In the genomic region with DNA sequence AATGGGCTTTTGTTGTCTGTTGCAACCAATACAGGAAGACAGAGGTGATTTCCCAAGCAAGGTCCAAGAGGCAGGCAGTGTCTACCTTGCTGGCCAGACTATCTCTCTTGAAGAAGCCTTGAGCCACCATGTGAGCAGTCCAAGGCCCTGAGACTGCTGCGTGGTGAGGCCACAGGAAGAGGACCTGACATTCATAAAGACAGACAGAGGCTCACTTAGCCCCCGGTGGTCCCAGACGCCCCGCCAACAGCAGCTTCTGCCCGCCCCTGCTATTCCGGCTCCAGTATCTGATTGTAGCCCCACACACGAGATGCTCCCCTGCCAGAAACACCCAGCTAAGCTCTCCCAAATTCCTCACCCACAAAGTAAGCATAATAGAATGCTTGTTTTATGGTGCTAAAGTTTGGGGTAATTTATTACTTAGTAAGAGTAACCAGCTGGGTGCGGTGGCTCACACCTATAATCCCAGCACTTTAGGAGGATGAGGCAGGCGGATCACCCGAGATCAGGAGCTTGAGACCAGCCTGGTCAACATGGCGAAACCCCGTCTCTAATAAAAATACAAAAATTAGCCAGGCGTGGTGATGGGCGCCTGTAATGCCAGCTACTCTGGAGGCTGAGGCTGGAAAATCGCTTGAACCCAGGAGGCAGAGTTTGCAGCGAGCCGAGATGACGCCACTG, we compare ENCODE assay signal across 1 cellular context.
TF ChIP-seq lines count a peak whose summit lies in the region.

No MANE protein-coding gene starts in this region.

TF ChIP-seq in HepG2, 621 proteins besides CTCF, POLR2A, EP300 and RAD21 (continued from another document):
- TF ChIP-seq, protein P1, sequence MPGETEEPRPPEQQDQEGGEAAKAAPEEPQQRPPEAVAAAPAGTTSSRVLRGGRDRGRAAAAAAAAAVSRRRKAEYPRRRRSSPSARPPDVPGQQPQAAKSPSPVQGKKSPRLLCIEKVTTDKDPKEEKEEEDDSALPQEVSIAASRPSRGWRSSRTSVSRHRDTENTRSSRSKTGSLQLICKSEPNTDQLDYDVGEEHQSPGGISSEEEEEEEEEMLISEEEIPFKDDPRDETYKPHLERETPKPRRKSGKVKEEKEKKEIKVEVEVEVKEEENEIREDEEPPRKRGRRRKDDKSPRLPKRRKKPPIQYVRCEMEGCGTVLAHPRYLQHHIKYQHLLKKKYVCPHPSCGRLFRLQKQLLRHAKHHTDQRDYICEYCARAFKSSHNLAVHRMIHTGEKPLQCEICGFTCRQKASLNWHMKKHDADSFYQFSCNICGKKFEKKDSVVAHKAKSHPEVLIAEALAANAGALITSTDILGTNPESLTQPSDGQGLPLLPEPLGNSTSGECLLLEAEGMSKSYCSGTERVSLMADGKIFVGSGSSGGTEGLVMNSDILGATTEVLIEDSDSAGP (CRISPR knock-in tag; IDR thresholded peaks at IDR 0.05; ENCODE audit: borderline replicate concordance): no peak
- TF ChIP-seq MATR3 (CRISPR knock-in tag; IDR thresholded peaks at IDR 0.05) (no peak), JDP2 (CRISPR knock-in tag; IDR thresholded peaks at IDR 0.05; ENCODE audit: borderline replicate concordance) (no peak), SNAPC2 (CRISPR knock-in tag; IDR thresholded peaks at IDR 0.05) (no peak), ZSCAN30 (CRISPR knock-in tag; IDR thresholded peaks at IDR 0.05) (no peak), TEAD3 (CRISPR knock-in tag; optimal IDR thresholded peaks at IDR 0.05; ENCODE audit: borderline replicate concordance) (no peak), GATAD2A (CRISPR knock-in tag; IDR thresholded peaks at IDR 0.05) (no peak), DNMT1 (CRISPR knock-in tag; IDR thresholded peaks at IDR 0.05) (no peak)
